In genomic region chr6:42007753-42008528, GRCh38 we compare ENCODE assay signal across 9 cellular contexts. TPM values are rescaled to one million over a fixed set of nuclear protein-coding genes. Genes with fewer than 3 reads are reported as not detected.
A peak's percentile ranks its signal among the peaks of the same experiment; 100 is the strongest.
DNase-seq lines count a peak whose midpoint lies in the region; ATAC-seq and TF ChIP-seq lines count a peak whose summit lies in the region.
"Had no signal": no experiment of that assay in that cellular context is flagged by ENCODE, and none has a peak within 500 bp of the region (broad histone marks: within the 10 kb centered on the region; RNA-seq: fewer than 3 reads in every experiment).

No MANE protein-coding gene starts in this region.

- H3K27me3 Mint-ChIP-seq in CD4-positive, alpha-beta memory T cell, result no peaks in the 10 kb centered on the region
- H3K27me3 Mint-ChIP-seq in naive B cell, result no peaks in the 10 kb centered on the region
- H3K27me3 Mint-ChIP-seq in mesothelial cell of epicardium (ENCODE audit: low read depth), result no peaks in the 10 kb centered on the region

- no peak overlapping the region for H3K14ac ChIP-seq in trophoblast cell (ENCODE audit: low read length)

- no peak for TF ChIP-seq CTCF in mesothelial cell of epicardium (IDR thresholded peaks at IDR 0.05; ENCODE audit: unreplicated experiment)

- no peaks in the 10 kb centered on the region for H3K27me3 ChIP-seq in CD4-positive, alpha-beta memory T cell (ENCODE audit: insufficient read depth, low read length)
- no peaks in the 10 kb centered on the region for H3K27me3 ChIP-seq in trophoblast cell (ENCODE audit: insufficient read depth, low read length)

- peak; percentile 91 to 97 for ATAC-seq in naive B cell (ENCODE audit: low read depth in 2 of 2)
- ATAC-seq: HCT116 had no signal

- H4K91ac ChIP-seq in trophoblast cell (ENCODE audit: low read depth, low read length), result no peak overlapping the region

- H3K9ac ChIP-seq in trophoblast cell (ENCODE audit: low read length), result no peak overlapping the region

- no peaks in the 10 kb centered on the region for H3K79me2 ChIP-seq in trophoblast cell (ENCODE audit: control insufficient read depth, insufficient read depth, low read length, poor library complexity)

- peaks cover 0 to 2% (median 0%) of the 10 kb centered on the region in 8 donors for H3K9me3 Mint-ChIP-seq in CD4-positive, alpha-beta memory T cell
- H3K9me3 Mint-ChIP-seq in naive B cell (peaks cover 0 to 3% (median 0%) of the 10 kb centered on the region in 7 donors), mesothelial cell of epicardium (no peaks in the 10 kb centered on the region)

- H2BK12ac ChIP-seq in trophoblast cell (ENCODE audit: low read length), result no peak overlapping the region

- H3K27ac Mint-ChIP-seq in CD4-positive, alpha-beta memory T cell, result peak overlapping the region; percentile 73 to 90 (median 84)
- H3K27ac Mint-ChIP-seq in naive B cell (peak overlapping the region; percentile 71 to 96 (median 84)), mesothelial cell of epicardium (no peak overlapping the region)

- H3K79me1 ChIP-seq in trophoblast cell (ENCODE audit: low read length), result no peaks in the 10 kb centered on the region

- H3K18ac ChIP-seq in trophoblast cell (ENCODE audit: low read length), result no peak overlapping the region

- H3K27ac ChIP-seq in CD4-positive, alpha-beta memory T cell (ENCODE audit: low read depth, low read length), result no peak overlapping the region
- no peak overlapping the region for H3K27ac ChIP-seq in trophoblast cell (ENCODE audit: low read depth, low read length)

- WGBS in trophoblast cell (ENCODE audit: extremely low coverage, insufficient coverage, insufficient read length), result no CpG with 5 or more reads among the region's 17 CpGs

- no peak overlapping the region for H3K23ac ChIP-seq in trophoblast cell (ENCODE audit: low read length)

- no peak overlapping the region for H2AFZ ChIP-seq in trophoblast cell (ENCODE audit: insufficient read depth, low read length, poor library complexity)

- no peak overlapping the region for H4K8ac ChIP-seq in trophoblast cell (ENCODE audit: low read depth, low read length)

- peak; percentile 24 to 59 (median 34) for DNase-seq in CD4-positive, alpha-beta memory T cell
- peak; percentile 47 for DNase-seq in NCI-H2171 treated with DMSO at 0.1 percent for 48 hours (lab: John Stamatoyannopoulos, UW)
- peak; percentile 55 to 64 for DNase-seq in activated T-cell treated with anti-CD3 and anti-CD28 coated beads, Interleukin-2, amount 50 U/mL, for 48 hours
- DNase-seq in naive B cell, result peak; percentile 63
- DNase-seq in trophoblast cell, result no peak
- DNase-seq in OCI-M2 (lab: John Stamatoyannopoulos, UW; ENCODE audit: unreplicated experiment), result no peak
- DNase-seq in mesothelial cell of epicardium (ENCODE audit: low spot score in 2 of 2, unreplicated experiment in 2 of 2), result no peak
- no peak for DNase-seq in NCI-H2196 (lab: John Stamatoyannopoulos, UW; ENCODE audit: unreplicated experiment)

- no peak overlapping the region for H4K12ac ChIP-seq in trophoblast cell (ENCODE audit: low read depth, low read length)

- H3K36me3 ChIP-seq in CD4-positive, alpha-beta memory T cell (ENCODE audit: insufficient read depth, low read length), result no peaks in the 10 kb centered on the region
- no peaks in the 10 kb centered on the region for H3K36me3 ChIP-seq in trophoblast cell (ENCODE audit: control insufficient read depth in 1 of 2, insufficient read depth in 2 of 2, low read length in 2 of 2)

- CTCF ChIA-PET in CD4-positive, alpha-beta memory T cell (lab: Charles Lee; ENCODE audit: partially characterized antibody), result interaction anchor here (0.6 to 3.7 kb wide), 5 partner anchors 34 to 87 kb away, joined by 3 to 14 read pairs (median 4); partner anchors contain the start of genes BYSL and MED20

- H2AK5ac ChIP-seq in trophoblast cell (ENCODE audit: low read length), result no peak overlapping the region

- intact Hi-C loops in CD4-positive, alpha-beta memory T cell (cut with micrococcal nuclease), result loop anchor here (2.0 kb wide), 1 partner anchor 15 kb away; no protein-coding TSS in a partner anchor

- peaks cover 12 to 46% of the 10 kb centered on the region in 2 donors for H3K36me3 Mint-ChIP-seq in CD4-positive, alpha-beta memory T cell
- H3K36me3 Mint-ChIP-seq in naive B cell (no peaks in the 10 kb centered on the region), mesothelial cell of epicardium (no peaks in the 10 kb centered on the region)

- H3K4me2 ChIP-seq in trophoblast cell (ENCODE audit: low read length), result no peak overlapping the region

- H3K4me3 ChIP-seq in CD4-positive, alpha-beta memory T cell (ENCODE audit: low read length in 2 of 2), result no peak overlapping the region
- no peak overlapping the region for H3K4me3 ChIP-seq in trophoblast cell (ENCODE audit: low read depth, low read length)

- POLR2A ChIA-PET in CD4-positive, alpha-beta memory T cell (lab: Charles Lee; ENCODE audit: partially characterized antibody), result interaction anchor here (0.8 to 2.7 kb wide), 9 partner anchors 9 to 87 kb away, joined by 3 to 14 read pairs (median 4); partner anchors contain the start of genes BYSL, MED20 and TAF8

- H3K4ac ChIP-seq in trophoblast cell (ENCODE audit: low read depth, low read length), result no peak overlapping the region

- peaks cover 48 to 71% (median 61%) of the 10 kb centered on the region in 4 donors for H3K4me1 Mint-ChIP-seq in CD4-positive, alpha-beta memory T cell
- peaks cover 45 to 70% (median 59%) of the 10 kb centered on the region in 3 donors for H3K4me1 Mint-ChIP-seq in naive B cell
- peaks cover 13% of the 10 kb centered on the region for H3K4me1 Mint-ChIP-seq in mesothelial cell of epicardium

- H3K4me3 Mint-ChIP-seq in CD4-positive, alpha-beta memory T cell, result peak overlapping the region in 7 of 8 donors; percentile 18 to 75 (median 64)
- H3K4me3 Mint-ChIP-seq in naive B cell (peak overlapping the region in 7 of 8 donors; percentile 52 to 84 (median 64)), mesothelial cell of epicardium (no peak overlapping the region)

- H3K4me1 ChIP-seq in CD4-positive, alpha-beta memory T cell (ENCODE audit: insufficient read depth, low read length), result peaks cover 59% of the 10 kb centered on the region
- H3K4me1 ChIP-seq in trophoblast cell (ENCODE audit: control insufficient read depth in 1 of 2, insufficient read depth in 2 of 2, low read length in 2 of 2), result peaks cover 14 to 15% of the 10 kb centered on the region in 2 experiments

- H2BK5ac ChIP-seq in trophoblast cell (ENCODE audit: low read depth, low read length, poor library complexity), result no peak overlapping the region

- no peaks in the 10 kb centered on the region for H3K9me3 ChIP-seq in CD4-positive, alpha-beta memory T cell (ENCODE audit: control insufficient read depth in 1 of 2, low read length in 2 of 2)
- no peaks in the 10 kb centered on the region for H3K9me3 ChIP-seq in trophoblast cell (ENCODE audit: insufficient read depth, low read depth, low read length)

- no peak overlapping the region for H2BK120ac ChIP-seq in trophoblast cell (ENCODE audit: insufficient read depth, low read length, poor library complexity)

RNA-seq across cellular contexts. Expression of gene TAF8, which starts 42.4 kb away (rescaled TPM):
- total RNA-seq in CD4-positive, alpha-beta memory T cell, result 10 to 100 TPM; 39.1 to 40.9 TPM
- 10 to 100 TPM; 10.3 to 19.3 TPM for polyA plus RNA-seq in CD4-positive, alpha-beta memory T cell
- 10 to 100 TPM; 10.3 to 25.6 (median 18.6) TPM for polyA plus RNA-seq in naive B cell (ENCODE audit: low read depth in 6 of 6)
- 14.4 and 15.2 TPM in 2 replicates for polyA plus RNA-seq in trophoblast cell (2013)
- 32.1 to 38.9 TPM (median 36.5 TPM) in 3 replicates for total RNA-seq in mesothelial cell of epicardium

Comparison
In these comparisons a context has a peak if more than half of its experiments do, and no peak if none do; other contexts are left out.
1. DNase-seq: peak in CD4-positive, alpha-beta memory T cell (5 of 5), NCI-H2171 treated with DMSO at 0.1 percent for 48 hours (single experiment), activated T-cell treated with anti-CD3 and anti-CD28 coated beads, Interleukin-2, amount 50 U/mL, for 48 hours (2 of 2) and naive B cell (single experiment); none in trophoblast cell (0 of 2), OCI-M2 (single experiment), mesothelial cell of epicardium (0 of 2) and NCI-H2196 (single experiment).